1 cellular context compared by ENCODE assay signal in genomic region chr2:176297067-176297466, GRCh38.
TF ChIP-seq lines count a peak whose summit lies in the region.

No MANE protein-coding gene starts in this region.

TF ChIP-seq in WTC11, 78 proteins besides CTCF, POLR2A, EP300 and RAD21 (continued from another document):
- TF ChIP-seq MAX (CRISPR knock-in tag; IDR thresholded peaks at IDR 0.05) (no peak), NFE2L1 (CRISPR knock-in tag; IDR thresholded peaks at IDR 0.05) (no peak), E2F4 (CRISPR knock-in tag; IDR thresholded peaks at IDR 0.05; ENCODE audit: borderline replicate concordance, low read depth) (no peak), E2F5 (CRISPR knock-in tag; IDR thresholded peaks at IDR 0.05) (no peak), ZNF425 (CRISPR knock-in tag; conservative IDR thresholded peaks at IDR 0.05) (no peak), USF2 (CRISPR knock-in tag; IDR thresholded peaks at IDR 0.05) (no peak), JUN (CRISPR knock-in tag; IDR thresholded peaks at IDR 0.05) (no peak), MXD4 (CRISPR knock-in tag; IDR thresholded peaks at IDR 0.05; ENCODE audit: borderline replicate concordance) (no peak)
